16 cellular contexts compared by ENCODE assay signal in the genomic region with DNA sequence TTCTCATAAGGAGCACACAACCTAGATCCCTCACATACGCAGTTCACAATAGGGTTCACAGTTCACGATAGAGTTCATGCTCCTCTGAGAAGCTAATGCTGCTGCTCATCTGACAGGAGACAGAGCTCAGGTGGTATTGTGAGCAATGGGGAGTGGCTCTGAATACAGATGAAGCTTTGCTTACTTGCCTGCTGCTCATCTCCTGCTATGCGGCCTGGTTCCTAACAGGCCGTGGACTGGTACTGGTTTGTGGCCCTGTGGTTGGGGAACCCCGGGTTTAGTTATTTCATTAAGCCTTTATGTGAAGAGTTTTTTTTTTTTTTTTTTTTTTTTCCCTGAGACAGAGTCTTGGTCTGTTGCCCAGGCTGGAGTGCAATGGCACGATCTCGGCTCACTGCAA. TPM values are rescaled to one million over a fixed set of nuclear protein-coding genes. Genes with fewer than 3 reads are reported as not detected.
DNase-seq lines count a peak whose midpoint lies in the region; ATAC-seq, FAIRE-seq and TF ChIP-seq lines count a peak whose summit lies in the region.
"Had no signal": no experiment of that assay in that cellular context is flagged by ENCODE, and none has a peak within 500 bp of the region (broad histone marks: within the 10 kb centered on the region; RNA-seq: fewer than 3 reads in every experiment).

No MANE protein-coding gene starts in this region.

- H2AFZ ChIP-seq in GM12878 (ENCODE audit: control insufficient read depth, low read depth, low read length) (no peak overlapping the region), PC-3 (ENCODE audit: low read length) (no peak overlapping the region)

- no peaks in the 10 kb centered on the region for H3K9me2 ChIP-seq in PC-3 (replicated peaks; ENCODE audit: low read length)

- CTCF ChIA-PET in GM12878 (lab: Yijun Ruan, JAX) (interaction anchor here (1.1 to 1.7 kb wide), 4 partner anchors 10 to 136 kb away, joined by 3 to 7 read pairs (median 3); partner anchors contain the start of gene SFR1), PC-3 (lab: Charles Lee) (no interaction called here)

- TF ChIP-seq CTCF in GM12878 (IDR thresholded peaks at IDR 0.05 in 2 of 3, conservative IDR thresholded peaks at IDR 0.05 in 1 of 3; ENCODE audit: control insufficient read depth in 2 of 3, extremely low read depth in 1 of 3, insufficient read depth in 1 of 3, low read depth in 3 of 3, low read length in 3 of 3): no peak
- TF ChIP-seq CTCF in PC-3 (conservative IDR thresholded peaks at IDR 0.05; ENCODE audit: low read depth, low read length): no peak

- H3K4me2 ChIP-seq in GM12878 (ENCODE audit: control insufficient read depth, insufficient read depth) (no peak overlapping the region), PC-3 (ENCODE audit: low read length) (no peak overlapping the region)

- H3K4me1 ChIP-seq in GM12878 (ENCODE audit: control insufficient read depth, insufficient read depth, low read length) (peaks cover 7% of the 10 kb centered on the region; the same call in 1 of the 2 replicates), PC-3 (ENCODE audit: insufficient read depth, low read length) (peaks cover 4% of the 10 kb centered on the region; the same call in 1 of the 2 replicates)

- H3K9me3 ChIP-seq in GM12878 (replicated peaks; ENCODE audit: control insufficient read depth, insufficient read depth, low read length) (no peaks in the 10 kb centered on the region), PC-3 (ENCODE audit: low read length) (no peaks in the 10 kb centered on the region)
- H3K9me3 ChIP-seq: vagina had no signal

- FAIRE-seq in GM12878 (lab: Jason Lieb, UNC): no peak
- FAIRE-seq: keratinocyte had no signal

- peak overlapping the region; percentile 20 for H3K27ac Mint-ChIP-seq in activated naive CD4-positive, alpha-beta T cell treated with anti-CD3 and anti-CD28 coated beads, Interleukin-2, amount 50 U/mL, for 24 hours
- H3K27ac Mint-ChIP-seq in stimulated activated memory B cell treated with anti-CD40 and anti-IgM and Interleukin-4, amounts not matched to agents 10 μg/mL and 1 μg/mL and 100 μg/mL, for 72 hours: peak overlapping the region; percentile 32
- H3K27ac Mint-ChIP-seq: B cell had no signal

- intact Hi-C loops in GM12878 (cut with micrococcal nuclease; ENCODE audit: unreplicated experiment): no loop called here
- intact Hi-C loops in PC-3 (cut with micrococcal nuclease): no loop called here

- H4K20me1 ChIP-seq in GM12878 (ENCODE audit: control insufficient read depth, insufficient read depth): no peaks in the 10 kb centered on the region
- H4K20me1 ChIP-seq in PC-3 (ENCODE audit: low read length): no peaks in the 10 kb centered on the region; the same call in 1 of the 2 replicates

- peak; percentile 54 for ATAC-seq in GM19463 (IDR thresholded peaks at IDR 0.05; ENCODE audit: unreplicated experiment)
- ATAC-seq in GM12878: peak; percentile 56
- peak; percentile 77 for ATAC-seq in stimulated activated memory B cell treated with anti-CD40 and anti-IgM and Interleukin-4, amounts not matched to agents 10 μg/mL and 1 μg/mL and 100 μg/mL, for 72 hours
- no peak for ATAC-seq in PC-3

- no peak for DNase-seq in activated naive CD4-positive, alpha-beta T cell (lab: John Stamatoyannopoulos, UW)
- DNase-seq in GM12878 (ENCODE audit: low read depth, low spot score) (no peak), germinal center (ENCODE audit: low spot score) (no peak), Ammon's horn (ENCODE audit: low spot score) (no peak), PC-3 (no peak)
- DNase-seq: DMS153; H7; NCI-H2029 treated with DMSO at 0.1 percent for 48 hours; stimulated activated naive CD4-positive, alpha-beta T cell treated with Interleukin-2 at 50 U/mL for 16 hours had no signal

- no peaks in the 10 kb centered on the region for H3K27me3 ChIP-seq in GM12878 (replicated peaks in 1 of 2; ENCODE audit: control insufficient read depth in 2 of 2, insufficient read depth in 2 of 2, low read length in 1 of 2)
- no peaks in the 10 kb centered on the region for H3K27me3 ChIP-seq in PC-3 (ENCODE audit: low read length)
- H3K27me3 ChIP-seq: cardiac muscle cell, vagina had no signal

- BruUV-seq in GM12878 (replicated peaks; lab: Mats Ljungman, UMichigan) (no TSS peak), PC-3 (replicated peaks; lab: Mats Ljungman, UMichigan) (no TSS peak)

- no peaks in the 10 kb centered on the region for H3K27me3 Mint-ChIP-seq in activated naive CD4-positive, alpha-beta T cell treated with anti-CD3 and anti-CD28 coated beads, Interleukin-2, amount 50 U/mL, for 24 hours
- H3K27me3 Mint-ChIP-seq in stimulated activated memory B cell treated with anti-CD40 and anti-IgM and Interleukin-4, amounts not matched to agents 10 μg/mL and 1 μg/mL and 100 μg/mL, for 72 hours: no peaks in the 10 kb centered on the region
- H3K27me3 Mint-ChIP-seq: B cell had no signal

- H3K9me3 Mint-ChIP-seq in activated naive CD4-positive, alpha-beta T cell treated with anti-CD3 and anti-CD28 coated beads, Interleukin-2, amount 50 U/mL, for 24 hours: no peaks in the 10 kb centered on the region
- H3K9me3 Mint-ChIP-seq in stimulated activated memory B cell treated with anti-CD40 and anti-IgM and Interleukin-4, amounts not matched to agents 10 μg/mL and 1 μg/mL and 100 μg/mL, for 72 hours: no peaks in the 10 kb centered on the region

- H3K9ac ChIP-seq in GM12878 (ENCODE audit: control insufficient read depth, insufficient read depth, low read length) (no peak overlapping the region), PC-3 (ENCODE audit: low read length) (no peak overlapping the region)

- no peaks in the 10 kb centered on the region for H3K36me3 ChIP-seq in GM12878 (ENCODE audit: control insufficient read depth in 2 of 2, insufficient read depth in 2 of 2, low read length in 1 of 2)
- no peaks in the 10 kb centered on the region for H3K36me3 ChIP-seq in PC-3 (ENCODE audit: low read depth, low read length)
- H3K36me3 ChIP-seq: cardiac muscle cell, vagina had no signal

- in situ Hi-C loops in GM12878 (cut with MboI): no loop called here

- H3K27ac ChIP-seq in GM12878 (ENCODE audit: control insufficient read depth, insufficient read depth) (no peak overlapping the region), PC-3 (ENCODE audit: low read length) (no peak overlapping the region)
- H3K27ac ChIP-seq: cardiac muscle cell, vagina had no signal

- RAD21 ChIA-PET in GM12878 (lab: Charles Lee; ENCODE audit: unreplicated experiment): interaction anchor here (0.6 to 1.4 kb wide), 5 partner anchors 9 to 138 kb away, joined by 3 to 5 read pairs (median 4); no protein-coding TSS in a partner anchor

- TF ChIP-seq POLR2A in GM12878 (IDR thresholded peaks at IDR 0.05; ENCODE audit: low read depth, low read length): no peak

- H3K36me3 Mint-ChIP-seq in activated naive CD4-positive, alpha-beta T cell treated with anti-CD3 and anti-CD28 coated beads, Interleukin-2, amount 50 U/mL, for 24 hours: peaks cover 1% of the 10 kb centered on the region
- peaks cover 6% of the 10 kb centered on the region for H3K36me3 Mint-ChIP-seq in stimulated activated memory B cell treated with anti-CD40 and anti-IgM and Interleukin-4, amounts not matched to agents 10 μg/mL and 1 μg/mL and 100 μg/mL, for 72 hours

- no peak for TF ChIP-seq EP300 in GM12878 (IDR thresholded peaks at IDR 0.05; ENCODE audit: borderline replicate concordance in 1 of 2, control insufficient read depth in 1 of 2, low read depth in 2 of 2, low read length in 2 of 2)

- SMC1A ChIA-PET in GM12878 (lab: Charles Lee; ENCODE audit: uncharacterized antibody, unreplicated experiment): interaction anchor here (1.0 to 2.0 kb wide), 2 partner anchors 98 to 137 kb away, joined by 4 to 8 read pairs; partner anchors contain the start of gene SFR1

- peaks cover 83% of the 10 kb centered on the region for H3K4me1 Mint-ChIP-seq in activated naive CD4-positive, alpha-beta T cell treated with anti-CD3 and anti-CD28 coated beads, Interleukin-2, amount 50 U/mL, for 24 hours
- H3K4me1 Mint-ChIP-seq in stimulated activated memory B cell treated with anti-CD40 and anti-IgM and Interleukin-4, amounts not matched to agents 10 μg/mL and 1 μg/mL and 100 μg/mL, for 72 hours: peaks cover 40% of the 10 kb centered on the region

- H3K4me3 Mint-ChIP-seq in activated naive CD4-positive, alpha-beta T cell treated with anti-CD3 and anti-CD28 coated beads, Interleukin-2, amount 50 U/mL, for 24 hours: no peak overlapping the region
- no peak overlapping the region for H3K4me3 Mint-ChIP-seq in stimulated activated memory B cell treated with anti-CD40 and anti-IgM and Interleukin-4, amounts not matched to agents 10 μg/mL and 1 μg/mL and 100 μg/mL, for 72 hours
- H3K4me3 Mint-ChIP-seq: B cell had no signal

- WGBS in GM12878 (ENCODE audit: insufficient coverage, insufficient replicate concordance, low lambda C conversion rate, missing lambda C conversion rate): 73% methylated on average over 7 of the region's 7 CpGs

- H3K79me2 ChIP-seq in GM12878 (ENCODE audit: control insufficient read depth, insufficient read depth, low read length): peaks cover 31% of the 10 kb centered on the region
- H3K79me2 ChIP-seq in PC-3 (ENCODE audit: low read length): peaks cover 75% of the 10 kb centered on the region

- H3F3A ChIP-seq in PC-3 (ENCODE audit: low read length, unreplicated experiment): no peaks in the 10 kb centered on the region

- POLR2A ChIA-PET in GM12878 (lab: Charles Lee) (no interaction called here), PC-3 (lab: Charles Lee; ENCODE audit: unreplicated experiment) (no interaction called here)

- H3K4me3 ChIP-seq in GM12878 (no peak overlapping the region), PC-3 (ENCODE audit: low read length) (no peak overlapping the region)
- H3K4me3 ChIP-seq: cardiac muscle cell, vagina had no signal

- TF ChIP-seq RAD21 in GM12878 (IDR thresholded peaks at IDR 0.05; ENCODE audit: insufficient read depth, low read depth, low read length): no peak

TF ChIP-seq in GM12878, 131 proteins besides CTCF, POLR2A, EP300 and RAD21 (continues in another document):
- peak; percentile 29; the same call in 1 of the 2 replicates for TF ChIP-seq RUNX3 (IDR thresholded peaks at IDR 0.05; ENCODE audit: low read length)

RNA-seq across cellular contexts. Expression of gene SLK, which starts 19.4 kb away (rescaled TPM):
- 36.3 TPM in 2 replicates for total RNA-seq in GM12878 (2013; cell fraction: nucleolus; rRNA removed)
- total RNA-seq in GM12878 (2014; rRNA removed): 15.1 and 16.8 TPM in 2 replicates
- total RNA-seq in GM12878 (2014; rRNA removed; fragmentation: Illumina TruSeq; extraction: Trizol): 24.2 and 27.0 TPM in 2 replicates
- 15.0 and 17.5 TPM in 2 replicates for total RNA-seq in GM12878 (2021)
- polyA plus RNA-seq in GM12878 (2011; ENCODE audit: low read depth): 4.9 TPM
- 12.8 and 21.1 TPM in 2 replicates for polyA plus RNA-seq in GM12878 (2011; rRNA removed)
- 3.3 and 3.8 TPM in 2 replicates for polyA plus RNA-seq in GM12878 (2011; cell fraction: cytosol; rRNA removed)
- 9.1 and 11.5 TPM in 2 replicates for polyA plus RNA-seq in GM12878 (2011; cell fraction: nucleus; rRNA removed)
- polyA plus RNA-seq in GM12878 (2012): 6.0 and 9.6 TPM in 2 replicates
- polyA plus RNA-seq in GM12878 (2014; fragmentation: Illumina TruSeq; extraction: Trizol): 16.8 and 20.8 TPM in 2 replicates
- 1 to 10 TPM; 6.0 to 6.4 TPM for polyA plus RNA-seq in GM12878 (2014; fragmentation: Nextera tagmentation; extraction: Ambion mirVana)
- polyA plus RNA-seq in GM12878 (2014; rRNA removed): 7.4 and 9.3 TPM in 2 replicates
- 1 to 10 TPM; 2.5 to 3.4 TPM for polyA plus RNA-seq in GM12878 (2016; fragmentation: Nextera tagmentation; extraction: Ambion mirVana)
- polyA minus RNA-seq in GM12878 (2011; rRNA and poly(A)+ RNA removed): 8.0 and 10.5 TPM in 2 replicates
- 6.9 and 12.6 TPM in 2 replicates for polyA minus RNA-seq in GM12878 (2011; cell fraction: cytosol; rRNA and poly(A)+ RNA removed)
- 6.3 and 8.2 TPM in 2 replicates for polyA minus RNA-seq in GM12878 (2011; cell fraction: nucleus; rRNA and poly(A)+ RNA removed)
- 17.3 and 20.2 TPM in 2 replicates for total RNA-seq in PC-3 (2014; rRNA removed)
